Comparison of ENCODE assay signal across 8 cellular contexts in the genomic region with DNA sequence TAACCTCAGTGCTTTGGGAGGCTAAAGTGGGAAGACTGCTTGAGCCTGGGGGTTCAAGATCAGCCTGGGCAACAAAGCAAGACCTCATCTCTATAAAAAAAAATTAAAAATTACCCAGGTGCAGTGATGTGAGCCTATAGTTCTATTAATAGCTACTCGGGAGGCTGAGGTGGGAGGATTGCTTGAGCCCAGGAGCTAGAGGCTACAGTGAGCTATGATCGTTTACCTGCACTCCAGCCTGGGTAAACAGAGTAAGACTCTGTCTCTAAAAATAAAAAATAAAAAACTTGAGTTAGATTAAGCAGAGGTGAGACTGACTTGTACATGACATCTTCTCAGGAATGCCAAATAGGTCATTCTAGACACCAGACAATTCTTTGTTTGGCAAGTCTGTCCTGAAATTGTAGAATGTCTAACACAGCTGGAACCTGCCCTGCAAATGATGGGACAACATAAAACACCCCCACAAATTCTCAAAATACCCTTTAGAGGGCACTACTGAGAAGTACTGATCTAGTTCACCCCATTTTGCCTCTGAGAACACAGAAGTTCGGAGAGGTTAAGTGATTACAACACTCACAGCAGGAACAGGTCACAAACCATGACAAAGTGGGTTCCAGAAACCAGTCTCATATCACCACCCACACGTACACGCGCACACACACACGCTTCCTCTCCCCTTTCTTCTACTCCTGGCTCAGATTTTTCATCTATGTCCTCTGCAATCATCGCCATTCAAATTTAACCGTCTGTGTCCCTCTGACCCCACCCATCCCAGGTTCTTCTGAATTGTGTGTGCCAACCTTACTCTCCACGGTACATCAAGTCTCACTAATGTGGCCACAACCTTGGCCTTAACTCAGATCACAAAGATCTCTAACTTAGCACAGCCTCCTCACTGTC. TPM values are rescaled to one million over a fixed set of nuclear protein-coding genes. Genes with fewer than 3 reads are reported as not detected.
DNase-seq lines count a peak whose midpoint lies in the region; ATAC-seq and TF ChIP-seq lines count a peak whose summit lies in the region.

No MANE protein-coding gene starts in this region.

- in situ Hi-C loops in GM18951 (cut with MboI; ENCODE audit: low sequenced_read_pairs, unreplicated experiment), result no loop called here

- no peaks in the 10 kb centered on the region for H3K9me2 ChIP-seq in SK-N-SH

- TF ChIP-seq CTCF in SK-N-SH (IDR thresholded peaks at IDR 0.05) (peak; percentile 51), ascending aorta (IDR thresholded peaks at IDR 0.05) (peak in 1 of 3 experiments; percentile 17), suprapubic skin (IDR thresholded peaks at IDR 0.05) (peak; percentile 11 to 21)

- no peak for TF ChIP-seq EP300 in SK-N-SH (IDR thresholded peaks at IDR 0.05; ENCODE audit: borderline replicate concordance in 1 of 2, low read depth in 1 of 2, low read length in 1 of 2)
- no peak for TF ChIP-seq EP300 in suprapubic skin (IDR thresholded peaks at IDR 0.05)

- intact Hi-C loops in ascending aorta (cut with DNase I), result loop anchor here (5.0 kb wide), 1 partner anchor 41 kb away; a partner anchor contains a TSS

- H3K4me2 ChIP-seq in SK-N-SH, result peak overlapping the region; percentile 67

- POLR2A ChIA-PET in SK-N-SH (lab: Yijun Ruan, JAX), result no interaction called here

- peak; percentile 59 for ATAC-seq in HG03060 (IDR thresholded peaks at IDR 0.05; ENCODE audit: low read depth, unreplicated experiment)

- peaks cover 76% of the 10 kb centered on the region for H3F3A ChIP-seq in SK-N-SH (replicated peaks; ENCODE audit: insufficient read depth)

- CTCF ChIA-PET in SK-N-SH (lab: Yijun Ruan, JAX), result interaction anchor here (0.8 kb wide), 1 partner anchor 12 kb away, joined by 3 read pairs; no protein-coding TSS in a partner anchor

- no peak overlapping the region for H2AFZ ChIP-seq in SK-N-SH (ENCODE audit: low read depth)

- H3K27ac ChIP-seq in SK-N-SH (ENCODE audit: low read depth in 2 of 2, low read length in 1 of 2) (peak overlapping the region; percentile 83 to 99; a peak in 3 of 4 replicates), ascending aorta (peak overlapping the region; percentile 71 to 76), mesodermal cell (ENCODE audit: low read depth, low read length, severe bottlenecking) (peak overlapping the region; percentile 99), suprapubic skin (peak overlapping the region; percentile 78)

- WGBS in SK-N-SH (ENCODE audit: low lambda C conversion rate), result 71% methylated on average over 10 of the region's 10 CpGs
- 87 to 88% methylated on average over 8 to 10 of the region's 10 CpGs for WGBS in mesodermal cell (ENCODE audit: insufficient coverage in 2 of 2), 2 experiments
- 78% methylated on average over 10 of the region's 10 CpGs for WGBS in suprapubic skin

- peaks cover 83% of the 10 kb centered on the region for H3K79me2 ChIP-seq in SK-N-SH (ENCODE audit: insufficient read depth)

- no peaks in the 10 kb centered on the region for H3K27me3 ChIP-seq in SK-N-SH (ENCODE audit: insufficient read depth)
- H3K27me3 ChIP-seq in ascending aorta, result no peaks in the 10 kb centered on the region
- no peaks in the 10 kb centered on the region for H3K27me3 ChIP-seq in suprapubic skin

- H3K4me3 ChIP-seq in SK-N-SH (ENCODE audit: low read depth in 2 of 2, low read length in 1 of 2) (0 out of 4 replicates have a peak overlapping the region, but pooled peaks of 1 of the 2 experiments have one; percentile 37), ascending aorta (no peak overlapping the region), mesodermal cell (ENCODE audit: extremely low read depth, insufficient read depth, low read length, poor library complexity, severe bottlenecking) (no peak overlapping the region), suprapubic skin (no peak overlapping the region)

- DNase-seq in SK-N-SH (no peak), ascending aorta (ENCODE audit: low spot score in 2 of 2) (peak in 1 of 2 donors; percentile 69), suprapubic skin (ENCODE audit: low spot score in 2 of 2) (no peak), NCI-H187 treated with DMSO at 0.1 percent for 48 hours (lab: John Stamatoyannopoulos, UW) (no peak), HuH-7.5 (ENCODE audit: low spot score) (no peak)

- peaks cover 0 to 32% of the 10 kb centered on the region in 2 experiments for H3K36me3 ChIP-seq in SK-N-SH (replicated peaks in 1 of 2; ENCODE audit: control insufficient read depth in 1 of 2, insufficient read depth in 2 of 2, low read length in 1 of 2)
- no peaks in the 10 kb centered on the region for H3K36me3 ChIP-seq in ascending aorta
- H3K36me3 ChIP-seq in mesodermal cell (ENCODE audit: control insufficient read depth, insufficient read depth, low read length), result no peaks in the 10 kb centered on the region
- no peaks in the 10 kb centered on the region for H3K36me3 ChIP-seq in suprapubic skin

- H3K4me1 ChIP-seq in SK-N-SH (ENCODE audit: control insufficient read depth in 1 of 2, insufficient read depth in 2 of 2, low read depth in 1 of 2, low read length in 1 of 2) (peaks cover 0 to 56% of the 10 kb centered on the region in 2 experiments; a peak in 3 of 4 replicates), ascending aorta (peaks cover 12 to 13% of the 10 kb centered on the region in 2 donors), mesodermal cell (ENCODE audit: control insufficient read depth, insufficient read depth, low read length, poor library complexity, severe bottlenecking) (peaks cover 28% of the 10 kb centered on the region), suprapubic skin (peaks cover 36% of the 10 kb centered on the region)

- H3K9ac ChIP-seq in SK-N-SH, result peak overlapping the region; percentile 70; the same call in 1 of the 2 replicates

- H4K20me1 ChIP-seq in SK-N-SH (ENCODE audit: insufficient read depth), result no peaks in the 10 kb centered on the region

- TF ChIP-seq POLR2A in GM18951 (IDR thresholded peaks at IDR 0.05; ENCODE audit: extremely low read depth, insufficient read depth, insufficient read length), result peak; percentile 30
- no peak for TF ChIP-seq POLR2A in suprapubic skin (IDR thresholded peaks at IDR 0.05)

- TF ChIP-seq RAD21 in SK-N-SH (IDR thresholded peaks at IDR 0.05; ENCODE audit: low read length), result no peak

- no peaks in the 10 kb centered on the region for H3K9me3 ChIP-seq in SK-N-SH
- no peaks in the 10 kb centered on the region for H3K9me3 ChIP-seq in ascending aorta
- no peaks in the 10 kb centered on the region for H3K9me3 ChIP-seq in mesodermal cell (ENCODE audit: control insufficient read depth, low read length)
- no peaks in the 10 kb centered on the region for H3K9me3 ChIP-seq in suprapubic skin

TF ChIP-seq in SK-N-SH, 30 proteins besides CTCF, POLR2A, EP300 and RAD21:
- TF ChIP-seq YY1 (IDR thresholded peaks at IDR 0.05; ENCODE audit: low read depth), result no peak
- TF ChIP-seq, protein P1, sequence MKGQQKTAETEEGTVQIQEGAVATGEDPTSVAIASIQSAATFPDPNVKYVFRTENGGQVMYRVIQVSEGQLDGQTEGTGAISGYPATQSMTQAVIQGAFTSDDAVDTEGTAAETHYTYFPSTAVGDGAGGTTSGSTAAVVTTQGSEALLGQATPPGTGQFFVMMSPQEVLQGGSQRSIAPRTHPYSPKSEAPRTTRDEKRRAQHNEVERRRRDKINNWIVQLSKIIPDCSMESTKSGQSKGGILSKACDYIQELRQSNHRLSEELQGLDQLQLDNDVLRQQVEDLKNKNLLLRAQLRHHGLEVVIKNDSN (IDR thresholded peaks at IDR 0.05; ENCODE audit: borderline replicate concordance, low read depth), result no peak
- TF ChIP-seq, protein P2, sequence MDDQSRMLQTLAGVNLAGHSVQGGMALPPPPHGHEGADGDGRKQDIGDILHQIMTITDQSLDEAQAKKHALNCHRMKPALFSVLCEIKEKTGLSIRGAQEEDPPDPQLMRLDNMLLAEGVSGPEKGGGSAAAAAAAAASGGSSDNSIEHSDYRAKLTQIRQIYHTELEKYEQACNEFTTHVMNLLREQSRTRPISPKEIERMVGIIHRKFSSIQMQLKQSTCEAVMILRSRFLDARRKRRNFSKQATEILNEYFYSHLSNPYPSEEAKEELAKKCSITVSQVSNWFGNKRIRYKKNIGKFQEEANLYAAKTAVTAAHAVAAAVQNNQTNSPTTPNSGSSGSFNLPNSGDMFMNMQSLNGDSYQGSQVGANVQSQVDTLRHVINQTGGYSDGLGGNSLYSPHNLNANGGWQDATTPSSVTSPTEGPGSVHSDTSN (IDR thresholded peaks at IDR 0.05), result no peak
- no peak for TF ChIP-seq SMC3 (IDR thresholded peaks at IDR 0.05; ENCODE audit: low read depth, low read length)
- TF ChIP-seq RCOR1 (IDR thresholded peaks at IDR 0.05; ENCODE audit: low read length), result no peak
- no peak for TF ChIP-seq CHD2 (IDR thresholded peaks at IDR 0.05; ENCODE audit: low read length, partially characterized antibody)
- no peak for TF ChIP-seq TAF1 (IDR thresholded peaks at IDR 0.05; ENCODE audit: borderline replicate concordance, low read depth, low read length)
- no peak for TF ChIP-seq FOXM1 (IDR thresholded peaks at IDR 0.05; ENCODE audit: low read depth)
- TF ChIP-seq JUND (IDR thresholded peaks at IDR 0.05), result no peak
- no peak for TF ChIP-seq NFIC (IDR thresholded peaks at IDR 0.05; ENCODE audit: borderline replicate concordance)
- no peak for TF ChIP-seq SIN3A (IDR thresholded peaks at IDR 0.05; ENCODE audit: borderline replicate concordance, low read depth, low read length)
- TF ChIP-seq RFX5 (IDR thresholded peaks at IDR 0.05; ENCODE audit: low read length), result no peak

RNA-seq across cellular contexts. Expression of a gene that starts 38.3 kb away (rescaled TPM):
- polyA plus RNA-seq in SK-N-SH (2012; rRNA removed), result 25.0 and 32.8 TPM in 2 replicates
- 38.9 and 45.2 TPM in 2 replicates for polyA plus RNA-seq in SK-N-SH (2012; cell fraction: cytosol; rRNA removed)
- 10.2 and 20.0 TPM in 2 replicates for polyA plus RNA-seq in SK-N-SH (2012; cell fraction: nucleus; rRNA removed)
- total RNA-seq in ascending aorta (10.7 TPM), suprapubic skin (10 to 100 TPM in 2 of 4 donors, 1 to 10 TPM in 2; 7.1 to 14.2 (median 11.0) TPM)
- 8.4 TPM for polyA plus RNA-seq in mesodermal cell (2013, experiment 1 of 2)
- 9.2 TPM for polyA plus RNA-seq in mesodermal cell (2013, experiment 2 of 2)
